Comparison of ENCODE assay signal across 18 cellular contexts in genomic region chr19:34225659-34226015, GRCh38. TPM values are rescaled to one million over a fixed set of nuclear protein-coding genes. Genes with fewer than 3 reads are reported as not detected.
A peak's percentile ranks its signal among the peaks of the same experiment; 100 is the strongest.
DNase-seq lines count a peak whose midpoint lies in the region; ATAC-seq and TF ChIP-seq lines count a peak whose summit lies in the region.
"Had no signal": no experiment of that assay in that cellular context is flagged by ENCODE, and none has a peak within 500 bp of the region (broad histone marks: within the 10 kb centered on the region; RNA-seq: fewer than 3 reads in every experiment).

No MANE protein-coding gene starts in this region.

- CTCF ChIA-PET in activated CD4-positive, alpha-beta memory T cell treated with anti-CD3 and anti-CD28 coated beads, Interleukin-2, amount 10 ng/mL, durations not matched to agents 7 days and 5 days (lab: Charles Lee): interaction anchor here (0.8 to 2.8 kb wide), 6 partner anchors 8 to 202 kb away, joined by 3 to 10 read pairs (median 3); partner anchors contain the start of gene UBA2

- peak overlapping the region; percentile 14 for H3K4me3 Mint-ChIP-seq in stimulated activated naive CD8-positive, alpha-beta T cell treated with anti-CD3 and anti-CD28 coated beads, Interleukin-15, Interleukin-2, amounts not matched to agents 100 ng/mL and 50 ng/mL, for 24 hours
- no peak overlapping the region for H3K4me3 Mint-ChIP-seq in activated CD4-positive, alpha-beta memory T cell treated with anti-CD3 and anti-CD28 coated beads, Interleukin-2, amount 10 ng/mL, durations not matched to agents 7 days and 5 days
- no peak overlapping the region for H3K4me3 Mint-ChIP-seq in endodermal cell
- no peak overlapping the region for H3K4me3 Mint-ChIP-seq in endothelial cell (ENCODE audit: unreplicated experiment)

- H3K9ac ChIP-seq in endodermal cell (ENCODE audit: extremely low read depth, low read length, poor library complexity, severe bottlenecking): no peak overlapping the region

- H3K4me1 Mint-ChIP-seq in stimulated activated naive CD8-positive, alpha-beta T cell treated with anti-CD3 and anti-CD28 coated beads, Interleukin-15, Interleukin-2, amounts not matched to agents 100 ng/mL and 50 ng/mL, for 24 hours (ENCODE audit: low read depth): peaks cover 40% of the 10 kb centered on the region
- H3K4me1 Mint-ChIP-seq in activated CD4-positive, alpha-beta memory T cell treated with anti-CD3 and anti-CD28 coated beads, Interleukin-2, amount 10 ng/mL, durations not matched to agents 7 days and 5 days: peaks cover 54% of the 10 kb centered on the region
- H3K4me1 Mint-ChIP-seq in endodermal cell (peaks cover 8% of the 10 kb centered on the region), endothelial cell (ENCODE audit: unreplicated experiment) (no peaks in the 10 kb centered on the region)

- no peaks in the 10 kb centered on the region for H3K4me1 ChIP-seq in endodermal cell (ENCODE audit: control insufficient read depth, insufficient read depth, low read length)
- H3K4me1 ChIP-seq: gastrocnemius medialis had no signal

- no peaks in the 10 kb centered on the region for H3K27me3 ChIP-seq in endodermal cell (ENCODE audit: control insufficient read depth, insufficient read depth, low read length, poor library complexity, severe bottlenecking)
- H3K27me3 ChIP-seq: cardiac muscle cell, gastrocnemius medialis, upper lobe of left lung had no signal

- DNase-seq in stimulated activated naive CD8-positive, alpha-beta T cell treated with anti-CD3 and anti-CD28 coated beads, Interleukin-15, Interleukin-2, amounts not matched to agents 100 U/mL and 50 U/mL, for 24 hours: no peak
- no peak for DNase-seq in activated CD4-positive, alpha-beta memory T cell treated with anti-CD3 and anti-CD28 coated beads, Interleukin-2, amount 10 ng/mL, durations not matched to agents 7 days and 5 days
- DNase-seq in endodermal cell (no peak), inferior parietal cortex (ENCODE audit: extremely low spot score) (no peak), GM13977 (ENCODE audit: low spot score) (no peak), hippocampal formation (lab: John Stamatoyannopoulos, UW) (no peak), endothelial cell (ENCODE audit: low spot score) (no peak)
- DNase-seq: activated effector memory CD4-positive, alpha-beta T cell treated with anti-CD3 and anti-CD28 coated beads, Interleukin-2, amount 50 U/mL, for 16 hours; AML-193; DMS53; gastrocnemius medialis; NCI-H1048; NCI-H2171 treated with DMSO at 0.1 percent for 48 hours; stimulated activated CD4-positive, alpha-beta T cell treated with anti-CD3 and anti-CD28 coated beads, Interleukin-2, amount 100 ng/mL, for 48 hours; upper lobe of left lung had no signal

- no peaks in the 10 kb centered on the region for H3K9me3 ChIP-seq in endodermal cell (ENCODE audit: control insufficient read depth, low read length)
- H3K9me3 ChIP-seq: gastrocnemius medialis, upper lobe of left lung had no signal

- no peaks in the 10 kb centered on the region for H3K9me3 Mint-ChIP-seq in stimulated activated naive CD8-positive, alpha-beta T cell treated with anti-CD3 and anti-CD28 coated beads, Interleukin-15, Interleukin-2, amounts not matched to agents 100 ng/mL and 50 ng/mL, for 24 hours
- no peaks in the 10 kb centered on the region for H3K9me3 Mint-ChIP-seq in activated CD4-positive, alpha-beta memory T cell treated with anti-CD3 and anti-CD28 coated beads, Interleukin-2, amount 10 ng/mL, durations not matched to agents 7 days and 5 days
- H3K9me3 Mint-ChIP-seq in endodermal cell: no peaks in the 10 kb centered on the region
- no peaks in the 10 kb centered on the region for H3K9me3 Mint-ChIP-seq in endothelial cell (ENCODE audit: unreplicated experiment)

- no peak for ATAC-seq in stimulated activated naive CD8-positive, alpha-beta T cell treated with anti-CD3 and anti-CD28 coated beads, Interleukin-15, Interleukin-2, amounts not matched to agents 100 U/mL and 50 U/mL, for 24 hours
- ATAC-seq: gastrocnemius medialis, sciatic nerve had no signal

- H3K27ac ChIP-seq in endodermal cell (ENCODE audit: low read depth, low read length): no peak overlapping the region
- H3K27ac ChIP-seq: cardiac muscle cell had no signal

- H3K36me3 ChIP-seq in endodermal cell (ENCODE audit: control insufficient read depth, insufficient read depth, low read length): peaks cover 98% of the 10 kb centered on the region

- H3K36me3 Mint-ChIP-seq in stimulated activated naive CD8-positive, alpha-beta T cell treated with anti-CD3 and anti-CD28 coated beads, Interleukin-15, Interleukin-2, amounts not matched to agents 100 ng/mL and 50 ng/mL, for 24 hours (ENCODE audit: low read depth): peaks cover 81% of the 10 kb centered on the region
- peaks cover 86% of the 10 kb centered on the region for H3K36me3 Mint-ChIP-seq in activated CD4-positive, alpha-beta memory T cell treated with anti-CD3 and anti-CD28 coated beads, Interleukin-2, amount 10 ng/mL, durations not matched to agents 7 days and 5 days (ENCODE audit: low read depth)
- H3K36me3 Mint-ChIP-seq in endodermal cell (ENCODE audit: low read depth) (peaks cover 76% of the 10 kb centered on the region), endothelial cell (ENCODE audit: low read depth, unreplicated experiment) (peaks cover 58% of the 10 kb centered on the region)

- peak overlapping the region; percentile 77 for H3K27ac Mint-ChIP-seq in stimulated activated naive CD8-positive, alpha-beta T cell treated with anti-CD3 and anti-CD28 coated beads, Interleukin-15, Interleukin-2, amounts not matched to agents 100 ng/mL and 50 ng/mL, for 24 hours
- H3K27ac Mint-ChIP-seq in activated CD4-positive, alpha-beta memory T cell treated with anti-CD3 and anti-CD28 coated beads, Interleukin-2, amount 10 ng/mL, durations not matched to agents 7 days and 5 days: peak overlapping the region; percentile 60
- H3K27ac Mint-ChIP-seq in endodermal cell: peak overlapping the region; percentile 27
- no peak overlapping the region for H3K27ac Mint-ChIP-seq in endothelial cell (ENCODE audit: unreplicated experiment)

- H3K4me3 ChIP-seq in endodermal cell (ENCODE audit: low read length): no peak overlapping the region
- H3K4me3 ChIP-seq: cardiac muscle cell, gastrocnemius medialis, upper lobe of left lung had no signal

- POLR2A ChIA-PET in activated CD4-positive, alpha-beta memory T cell treated with anti-CD3 and anti-CD28 coated beads, Interleukin-2, amount 10 ng/mL, durations not matched to agents 7 days and 5 days (lab: Charles Lee): interaction anchor here (0.7 to 3.6 kb wide), 11 partner anchors 12 to 202 kb away, joined by 3 to 29 read pairs (median 3); partner anchors contain the start of gene LSM14A

- H3K27me3 Mint-ChIP-seq in stimulated activated naive CD8-positive, alpha-beta T cell treated with anti-CD3 and anti-CD28 coated beads, Interleukin-15, Interleukin-2, amounts not matched to agents 100 ng/mL and 50 ng/mL, for 24 hours: no peaks in the 10 kb centered on the region
- no peaks in the 10 kb centered on the region for H3K27me3 Mint-ChIP-seq in activated CD4-positive, alpha-beta memory T cell treated with anti-CD3 and anti-CD28 coated beads, Interleukin-2, amount 10 ng/mL, durations not matched to agents 7 days and 5 days
- no peaks in the 10 kb centered on the region for H3K27me3 Mint-ChIP-seq in endodermal cell (ENCODE audit: insufficient read depth)
- peaks cover 3% of the 10 kb centered on the region for H3K27me3 Mint-ChIP-seq in endothelial cell (ENCODE audit: unreplicated experiment)

- in situ Hi-C loops in GM13977 (cut with MboI; ENCODE audit: low pct_unique_long_range_greater_than_20kb, low sequenced_read_pairs, unreplicated experiment): no loop called here

- TF ChIP-seq CTCF in endodermal cell (conservative IDR thresholded peaks at IDR 0.05): no peak
- TF ChIP-seq CTCF in GM13977 (IDR thresholded peaks at IDR 0.05; ENCODE audit: extremely low read depth, insufficient read depth, missing control alignments): no peak
- TF ChIP-seq CTCF in endothelial cell (IDR thresholded peaks at IDR 0.05; ENCODE audit: unreplicated experiment): no peak

RNA-seq across cellular contexts. Expression of gene GARRE1, which starts 28.7 kb away (rescaled TPM):
- total RNA-seq in activated CD4-positive, alpha-beta memory T cell treated with anti-CD3 and anti-CD28 coated beads, Interleukin-2, amount 10 ng/mL, durations not matched to agents 7 days and 5 days: 10 to 100 TPM; 14.3 to 14.4 TPM
- 10 to 100 TPM; 21.9 to 27.9 TPM for total RNA-seq in endodermal cell
- polyA plus RNA-seq in endodermal cell (2013, experiment 1 of 2): 18.7 TPM
- polyA plus RNA-seq in endodermal cell (2013, experiment 2 of 2): 18.8 TPM
- 49.0 TPM for total RNA-seq in endothelial cell (ENCODE audit: unreplicated experiment)

RNA-seq across cellular contexts. Expression of gene LSM14A, which starts 53.3 kb away (rescaled TPM):
- 100 to 1,000 TPM; 120 to 129 TPM for total RNA-seq in activated CD4-positive, alpha-beta memory T cell treated with anti-CD3 and anti-CD28 coated beads, Interleukin-2, amount 10 ng/mL, durations not matched to agents 7 days and 5 days
- total RNA-seq in endodermal cell (100 to 1,000 TPM; 188 to 192 TPM), endothelial cell (ENCODE audit: unreplicated experiment) (137 TPM)
- 158 TPM for polyA plus RNA-seq in endodermal cell (2013, experiment 1 of 2)
- polyA plus RNA-seq in endodermal cell (2013, experiment 2 of 2): 144 TPM
